In the genomic region with DNA sequence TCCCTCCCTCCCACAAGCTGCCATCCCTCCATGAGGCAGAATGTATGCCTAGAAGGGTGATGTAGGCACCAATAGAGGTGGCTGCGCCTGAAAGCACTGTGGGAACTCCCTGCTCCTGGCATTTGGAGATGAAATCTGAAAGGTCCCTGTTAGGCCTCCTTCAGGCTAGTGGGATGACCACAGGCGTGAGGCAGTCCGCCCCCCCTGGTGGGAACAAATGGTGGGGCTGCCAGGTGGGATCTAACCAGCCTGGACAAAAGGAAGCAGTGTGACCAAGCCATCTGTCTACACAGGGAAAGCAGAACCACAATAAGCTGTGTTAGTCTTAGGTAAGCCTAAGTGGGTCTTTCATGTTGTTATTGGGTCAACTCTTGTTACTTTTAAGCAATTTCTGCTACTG, we compare ENCODE assay signal across 25 cellular contexts. TPM values are rescaled to one million over a fixed set of nuclear protein-coding genes. Genes with fewer than 3 reads are reported as not detected.
A peak's percentile ranks its signal among the peaks of the same experiment; 100 is the strongest.
DNase-seq lines count a peak whose midpoint lies in the region; ATAC-seq, FAIRE-seq and TF ChIP-seq lines count a peak whose summit lies in the region.
"Had no signal": no experiment of that assay in that cellular context is flagged by ENCODE, and none has a peak within 500 bp of the region (broad histone marks: within the 10 kb centered on the region; RNA-seq: fewer than 3 reads in every experiment).

No MANE protein-coding gene starts in this region.

- POLR2A ChIA-PET in HepG2 (lab: Yijun Ruan, JAX): no interaction called here

- H3K27me3 ChIP-seq in HL-60 (ENCODE audit: insufficient read depth, poor library complexity, severe bottlenecking) (no peaks in the 10 kb centered on the region), endodermal cell (ENCODE audit: control insufficient read depth, insufficient read depth, low read length, poor library complexity, severe bottlenecking) (no peaks in the 10 kb centered on the region), neutrophil (no peaks in the 10 kb centered on the region), HepG2 (ENCODE audit: control insufficient read depth in 1 of 2, insufficient read depth in 2 of 2, low read length in 2 of 2) (peaks cover 0 to 13% of the 10 kb centered on the region in 2 experiments; a peak in 1 of 5 replicates)
- H3K27me3 ChIP-seq: BLaER1 had no signal

- 0 out of 2 replicates have a peak, but pooled peaks cover 2% of the 10 kb centered on the region for H4K20me1 ChIP-seq in HepG2 (ENCODE audit: insufficient read depth, low read length)
- H4K20me1 ChIP-seq: BLaER1 had no signal

- H3K4me3 Mint-ChIP-seq in endodermal cell: no peak overlapping the region
- H3K4me3 Mint-ChIP-seq in activated naive CD8-positive, alpha-beta T cell treated with anti-CD3 and anti-CD28 coated beads, Interleukin-2, amount 50 U/mL, for 24 hours: no peak overlapping the region
- H3K4me3 Mint-ChIP-seq: B cell; CD4-positive, CD25-positive, alpha-beta regulatory T cell; CD8-positive, alpha-beta T cell; GM23338; HFFc6 had no signal

- no peak overlapping the region for H3K27ac Mint-ChIP-seq in endodermal cell
- H3K27ac Mint-ChIP-seq in activated naive CD8-positive, alpha-beta T cell treated with anti-CD3 and anti-CD28 coated beads, Interleukin-2, amount 50 U/mL, for 24 hours: no peak overlapping the region
- H3K27ac Mint-ChIP-seq: B cell; CD4-positive, CD25-positive, alpha-beta regulatory T cell; CD8-positive, alpha-beta T cell; GM23338; HFFc6 had no signal

- H2AFZ ChIP-seq in HepG2 (ENCODE audit: low read length): no peak overlapping the region
- H2AFZ ChIP-seq: GM23338 had no signal

- TF ChIP-seq POLR2A in HepG2 (IDR thresholded peaks at IDR 0.05; ENCODE audit: insufficient read depth in 1 of 2, low read depth in 2 of 2, low read length in 2 of 2) (no peak), GM12891 (IDR thresholded peaks at IDR 0.05; ENCODE audit: low read depth, low read length) (no peak)

- DNase-seq in GF-D8 (lab: John Stamatoyannopoulos, UW) (peak; percentile 70), HL-60 (ENCODE audit: low read depth in 1 of 2, low spot score in 1 of 2) (peak; percentile 10 to 23), endodermal cell (no peak), HepG2 (ENCODE audit: low spot score) (no peak), GM12891 (ENCODE audit: insufficient read length, low spot score) (no peak), frontal cortex (ENCODE audit: low spot score in 2 of 2) (no peak)
- no peak for DNase-seq in activated naive CD8-positive, alpha-beta T cell treated with anti-CD3 and anti-CD28 coated beads, Interleukin-2, amount 50 U/mL, for 24 hours
- DNase-seq: CD4-positive, CD25-positive, alpha-beta regulatory T cell; CD8-positive, alpha-beta T cell; DMS153; DND-41; HFFc6 had no signal

- peaks cover 2% of the 10 kb centered on the region for H3K4me1 ChIP-seq in endodermal cell (ENCODE audit: control insufficient read depth, insufficient read depth, low read length)
- peaks cover 42 to 53% of the 10 kb centered on the region in 2 experiments for H3K4me1 ChIP-seq in neutrophil (ENCODE audit: control insufficient read depth in 1 of 2, insufficient read depth in 1 of 2, low read depth in 1 of 2, low read length in 1 of 2)
- no peaks in the 10 kb centered on the region for H3K4me1 ChIP-seq in HepG2 (ENCODE audit: insufficient read depth, low read length)
- H3K4me1 ChIP-seq: BLaER1, HAP-1 had no signal

- BruUV-seq in HepG2 (replicated peaks; lab: Mats Ljungman, UMichigan): no TSS peak

- H3K4me2 ChIP-seq in HepG2 (ENCODE audit: low read depth, low read length): no peak overlapping the region
- H3K4me2 ChIP-seq: BLaER1, GM23338 had no signal

- CTCF ChIA-PET in HepG2 (lab: Yijun Ruan, JAX; ENCODE audit: low intra/inter-chr PET ratio, low total read pairs): no interaction called here

- H3K9me3 ChIP-seq in endodermal cell (ENCODE audit: control insufficient read depth, low read length): no peaks in the 10 kb centered on the region
- no peaks in the 10 kb centered on the region for H3K9me3 ChIP-seq in neutrophil
- H3K9me3 ChIP-seq in HepG2 (ENCODE audit: low read length): no peaks in the 10 kb centered on the region
- H3K9me3 ChIP-seq: BLaER1, Caco-2, HAP-1 had no signal

- H3K4me1 Mint-ChIP-seq in endodermal cell: peaks cover 29% of the 10 kb centered on the region
- peaks cover 10% of the 10 kb centered on the region for H3K4me1 Mint-ChIP-seq in activated naive CD8-positive, alpha-beta T cell treated with anti-CD3 and anti-CD28 coated beads, Interleukin-2, amount 50 U/mL, for 24 hours
- H3K4me1 Mint-ChIP-seq: CD4-positive, CD25-positive, alpha-beta regulatory T cell; GM23338 had no signal

- no peaks in the 10 kb centered on the region for H3K79me2 ChIP-seq in HepG2 (ENCODE audit: insufficient read depth, low read length)

- H3K27ac ChIP-seq in HL-60 (replicated peaks) (no peak overlapping the region), endodermal cell (ENCODE audit: low read depth, low read length) (no peak overlapping the region), neutrophil (peak overlapping the region; percentile 55), HepG2 (ENCODE audit: extremely low read length, insufficient read depth, low read length) (no peak overlapping the region)
- H3K27ac ChIP-seq: 22Rv1, BLaER1, C4-2B had no signal

- no peaks in the 10 kb centered on the region for H3K9me3 Mint-ChIP-seq in endodermal cell
- no peaks in the 10 kb centered on the region for H3K9me3 Mint-ChIP-seq in activated naive CD8-positive, alpha-beta T cell treated with anti-CD3 and anti-CD28 coated beads, Interleukin-2, amount 50 U/mL, for 24 hours
- H3K9me3 Mint-ChIP-seq: CD4-positive, CD25-positive, alpha-beta regulatory T cell; CD8-positive, alpha-beta T cell had no signal

- intact Hi-C loops in HepG2 (cut with micrococcal nuclease; ENCODE audit: unreplicated experiment): no loop called here

- no peaks in the 10 kb centered on the region for H3K36me3 ChIP-seq in endodermal cell (ENCODE audit: control insufficient read depth, insufficient read depth, low read length)
- H3K36me3 ChIP-seq in neutrophil: no peaks in the 10 kb centered on the region
- H3K36me3 ChIP-seq in HepG2 (replicated peaks in 1 of 2; ENCODE audit: control insufficient read depth in 1 of 2, insufficient read depth in 2 of 2, low read length in 2 of 2): no peaks in the 10 kb centered on the region
- H3K36me3 ChIP-seq: BLaER1, HAP-1 had no signal

- TF ChIP-seq CTCF in HL-60 (IDR thresholded peaks at IDR 0.05; ENCODE audit: insufficient read depth, low read length) (no peak), endodermal cell (conservative IDR thresholded peaks at IDR 0.05) (peak; percentile 54), neutrophil (IDR thresholded peaks at IDR 0.05) (no peak), HepG2 (CRISPR knock-in tag; IDR thresholded peaks at IDR 0.05) (no peak)

- WGBS in endodermal cell (ENCODE audit: insufficient coverage in 1 of 2, insufficient read length in 1 of 2), 2 experiments: 91 to 100% methylated on average over 1 to 3 of the region's 3 CpGs
- WGBS in HepG2 (ENCODE audit: low lambda C conversion rate): 0% methylated on average over 2 of the region's 3 CpGs

- H3K4me3 ChIP-seq in HL-60 (replicated peaks; ENCODE audit: insufficient read depth, low read length) (no peak overlapping the region), endodermal cell (ENCODE audit: low read length) (no peak overlapping the region), neutrophil (ENCODE audit: low read depth in 1 of 2, low read length in 1 of 2) (no peak overlapping the region), HepG2 (replicated peaks in 1 of 3; ENCODE audit: insufficient read depth in 1 of 3, low read depth in 2 of 3, low read length in 3 of 3) (no peak overlapping the region)
- H3K4me3 ChIP-seq: BLaER1, GM23338, HAP-1 had no signal

- H3K9ac ChIP-seq in endodermal cell (ENCODE audit: extremely low read depth, low read length, poor library complexity, severe bottlenecking) (no peak overlapping the region), HepG2 (ENCODE audit: insufficient read depth, low read depth, low read length) (no peak overlapping the region)
- H3K9ac ChIP-seq: BLaER1 had no signal

- ATAC-seq in HepG2: no peak; the same call in 2 of the 3 replicates
- ATAC-seq in activated naive CD8-positive, alpha-beta T cell treated with anti-CD3 and anti-CD28 coated beads, Interleukin-2, amount 50 U/mL, for 24 hours: no peak
- ATAC-seq: CD8-positive, alpha-beta T cell; GM23338 had no signal

- FAIRE-seq in HepG2 (lab: Jason Lieb, UNC): no peak
- no peak for FAIRE-seq in GM12891 (lab: Jason Lieb, UNC)
- FAIRE-seq in frontal cortex (lab: Jason Lieb, UNC): no peak
- FAIRE-seq: A204.1, G401.6, GM12892, GM19239 had no signal

- H3K36me3 Mint-ChIP-seq in endodermal cell (ENCODE audit: low read depth): no peaks in the 10 kb centered on the region
- H3K36me3 Mint-ChIP-seq in activated naive CD8-positive, alpha-beta T cell treated with anti-CD3 and anti-CD28 coated beads, Interleukin-2, amount 50 U/mL, for 24 hours (ENCODE audit: low read depth): no peaks in the 10 kb centered on the region
- H3K36me3 Mint-ChIP-seq: CD4-positive, CD25-positive, alpha-beta regulatory T cell; CD8-positive, alpha-beta T cell had no signal

- no peak for TF ChIP-seq EP300 in HepG2 (IDR thresholded peaks at IDR 0.05; ENCODE audit: low read depth in 2 of 2, low read length in 2 of 2)
- TF ChIP-seq EP300 in HepG2 (CRISPR knock-in tag; IDR thresholded peaks at IDR 0.05; ENCODE audit: borderline replicate concordance): no peak

- no peaks in the 10 kb centered on the region for H3K27me3 Mint-ChIP-seq in endodermal cell (ENCODE audit: insufficient read depth)
- H3K27me3 Mint-ChIP-seq in activated naive CD8-positive, alpha-beta T cell treated with anti-CD3 and anti-CD28 coated beads, Interleukin-2, amount 50 U/mL, for 24 hours: no peaks in the 10 kb centered on the region
- H3K27me3 Mint-ChIP-seq: B cell; CD4-positive, CD25-positive, alpha-beta regulatory T cell had no signal

- TF ChIP-seq RAD21 in HepG2 (CRISPR knock-in tag; IDR thresholded peaks at IDR 0.05): no peak

- in situ Hi-C loops in HepG2 (cut with HindIII; ENCODE audit: extremely low pct_ligation_motif_present, low pct_unique_long_range_greater_than_20kb): no loop called here

RNA-seq across cellular contexts. Expression of gene IL5RA, which starts 25.3 kb away (rescaled TPM):
- total RNA-seq in endodermal cell: not detected
- not detected for polyA plus RNA-seq in endodermal cell (2013, experiment 1 of 2)
- polyA plus RNA-seq in endodermal cell (2013, experiment 2 of 2): not detected
- total RNA-seq in HepG2 (2016; rRNA removed; fragmentation: Illumina TruSeq; extraction: Trizol): not detected in 2 replicates
- not detected in 2 replicates for total RNA-seq in HepG2 (2016; cell fraction: cytosol; rRNA removed; fragmentation: Illumina TruSeq; extraction: Trizol; ENCODE audit: low read depth)
- total RNA-seq in HepG2 (2016; cell fraction: insoluble cytoplasmic fraction; rRNA removed; fragmentation: Illumina TruSeq; extraction: Trizol): not detected in 2 replicates
- total RNA-seq in HepG2 (2016; cell fraction: membrane; rRNA removed; fragmentation: Illumina TruSeq; extraction: Trizol): not detected in 2 replicates
- not detected in 2 replicates for total RNA-seq in HepG2 (2016; cell fraction: nucleus; rRNA removed; fragmentation: Illumina TruSeq; extraction: Trizol)
- not detected in 2 replicates for polyA plus RNA-seq in HepG2 (2011; rRNA removed)
- not detected in 2 replicates for polyA plus RNA-seq in HepG2 (2011; cell fraction: cytosol; rRNA removed)
- not detected in 2 replicates for polyA plus RNA-seq in HepG2 (2011; cell fraction: nucleus; rRNA removed)
- not detected in 2 replicates for polyA plus RNA-seq in HepG2 (2012)
- not detected in 2 replicates for polyA plus RNA-seq in HepG2 (2016; cell fraction: cytosol; fragmentation: Illumina TruSeq; extraction: Trizol; ENCODE audit: low read depth)
- not detected in 2 replicates for polyA plus RNA-seq in HepG2 (2016; cell fraction: insoluble cytoplasmic fraction; fragmentation: Illumina TruSeq; extraction: Trizol; ENCODE audit: low read depth)
- polyA plus RNA-seq in HepG2 (2016; cell fraction: membrane; fragmentation: Illumina TruSeq; extraction: Trizol; ENCODE audit: low read depth): not detected in 2 replicates
- not detected in 2 replicates for polyA plus RNA-seq in HepG2 (2016; cell fraction: nucleus; fragmentation: Illumina TruSeq; extraction: Trizol; ENCODE audit: insufficient read depth, low read depth)
- not detected in 2 replicates for polyA minus RNA-seq in HepG2 (2011; rRNA and poly(A)+ RNA removed; ENCODE audit: low replicate concordance)
- not detected in 2 replicates for polyA minus RNA-seq in HepG2 (2011; cell fraction: cytosol; rRNA and poly(A)+ RNA removed)
- not detected in 2 replicates for polyA minus RNA-seq in HepG2 (2011; cell fraction: nucleus; rRNA and poly(A)+ RNA removed)
- polyA plus RNA-seq in GM12891 (2012; ENCODE audit: low read depth, missing spikeins): 0.09 TPM
- total RNA-seq in frontal cortex: under 0.01 TPM
- total RNA-seq: CD8-positive, alpha-beta T cell; HFFc6 had no signal
- polyA plus RNA-seq: AG04450; CD4-positive, CD25-positive, alpha-beta regulatory T cell; GM23338 had no signal

RNA-seq across cellular contexts. Expression of gene TRNT1, which starts 41.9 kb away (rescaled TPM):
- total RNA-seq in endodermal cell (10 to 100 TPM; 31.8 to 33.5 TPM), HepG2 (2016; rRNA removed; fragmentation: Illumina TruSeq; extraction: Trizol) (27.7 and 31.1 TPM in 2 replicates), frontal cortex (70.5 TPM)
- polyA plus RNA-seq in endodermal cell (2013, experiment 1 of 2): 22.4 TPM
- 22.1 TPM for polyA plus RNA-seq in endodermal cell (2013, experiment 2 of 2)
- 29.0 and 32.0 TPM in 2 replicates for total RNA-seq in HepG2 (2016; cell fraction: cytosol; rRNA removed; fragmentation: Illumina TruSeq; extraction: Trizol; ENCODE audit: low read depth)
- 28.7 and 29.8 TPM in 2 replicates for total RNA-seq in HepG2 (2016; cell fraction: insoluble cytoplasmic fraction; rRNA removed; fragmentation: Illumina TruSeq; extraction: Trizol)
- 13.4 and 16.4 TPM in 2 replicates for total RNA-seq in HepG2 (2016; cell fraction: membrane; rRNA removed; fragmentation: Illumina TruSeq; extraction: Trizol)
- 49.9 and 50.1 TPM in 2 replicates for total RNA-seq in HepG2 (2016; cell fraction: nucleus; rRNA removed; fragmentation: Illumina TruSeq; extraction: Trizol)
- 7.5 and 9.4 TPM in 2 replicates for polyA plus RNA-seq in HepG2 (2011; rRNA removed)
- polyA plus RNA-seq in HepG2 (2011; cell fraction: cytosol; rRNA removed): 2.2 and 3.0 TPM in 2 replicates
- 14.8 and 17.3 TPM in 2 replicates for polyA plus RNA-seq in HepG2 (2011; cell fraction: nucleus; rRNA removed)
- polyA plus RNA-seq in HepG2 (2012): 15.2 and 18.1 TPM in 2 replicates
- polyA plus RNA-seq in HepG2 (2016; cell fraction: cytosol; fragmentation: Illumina TruSeq; extraction: Trizol; ENCODE audit: low read depth): 5.3 and 7.1 TPM in 2 replicates
- polyA plus RNA-seq in HepG2 (2016; cell fraction: insoluble cytoplasmic fraction; fragmentation: Illumina TruSeq; extraction: Trizol; ENCODE audit: low read depth): 30.3 and 34.3 TPM in 2 replicates
- 10.1 and 10.6 TPM in 2 replicates for polyA plus RNA-seq in HepG2 (2016; cell fraction: membrane; fragmentation: Illumina TruSeq; extraction: Trizol; ENCODE audit: low read depth)
- 45.5 and 47.6 TPM in 2 replicates for polyA plus RNA-seq in HepG2 (2016; cell fraction: nucleus; fragmentation: Illumina TruSeq; extraction: Trizol; ENCODE audit: insufficient read depth, low read depth)
- 12.0 and 20.5 TPM in 2 replicates for polyA minus RNA-seq in HepG2 (2011; rRNA and poly(A)+ RNA removed; ENCODE audit: low replicate concordance)
- polyA minus RNA-seq in HepG2 (2011; cell fraction: cytosol; rRNA and poly(A)+ RNA removed): 5.1 and 5.2 TPM in 2 replicates
- polyA minus RNA-seq in HepG2 (2011; cell fraction: nucleus; rRNA and poly(A)+ RNA removed): 58.9 and 61.8 TPM in 2 replicates
- polyA plus RNA-seq in GM12891 (2012; ENCODE audit: low read depth, missing spikeins): 16.2 TPM

Comparison
In these comparisons a context has a peak if more than half of its experiments do, and no peak if none do; other contexts are left out.
1. DNase-seq: peak in GF-D8 (single experiment) and HL-60 (2 of 2); none in endodermal cell (single experiment), HepG2 (single experiment), GM12891 (single experiment), activated naive CD8-positive, alpha-beta T cell treated with anti-CD3 and anti-CD28 coated beads, Interleukin-2, amount 50 U/mL, for 24 hours (single experiment) and frontal cortex (0 of 2).